9 cellular contexts compared by ENCODE assay signal in genomic region chr2:176177580-176178270, GRCh38. TPM values are rescaled to one million over a fixed set of nuclear protein-coding genes. Genes with fewer than 3 reads are reported as not detected.
DNase-seq lines count a peak whose midpoint lies in the region; ATAC-seq and TF ChIP-seq lines count a peak whose summit lies in the region.
"Had no signal": no experiment of that assay in that cellular context is flagged by ENCODE, and none has a peak within 500 bp of the region (broad histone marks: within the 10 kb centered on the region; RNA-seq: fewer than 3 reads in every experiment).

No MANE protein-coding gene starts in this region.

- 9 to 22% (median 15%) methylated on average over 38 to 43 of the region's 43 CpGs for WGBS in ovary, 3 donors

- peaks cover 4% of the 10 kb centered on the region for H3K36me3 Mint-ChIP-seq in T-helper 17 cell (ENCODE audit: low read depth)

- H2AFZ ChIP-seq in Karpas-422 (ENCODE audit: low read length): peak overlapping the region; percentile 72; the same call in 1 of the 2 replicates

- TF ChIP-seq POLR2A in ovary (IDR thresholded peaks at IDR 0.05) (no peak), GM18505 (IDR thresholded peaks at IDR 0.05; ENCODE audit: borderline replicate concordance, extremely low read depth, insufficient read depth, insufficient read length) (no peak)

- H3K9me3 ChIP-seq in Karpas-422 (ENCODE audit: low read length) (no peaks in the 10 kb centered on the region), ovary (no peaks in the 10 kb centered on the region), T-helper 17 cell (ENCODE audit: control insufficient read depth, low read length, poor library complexity, severe bottlenecking) (peaks cover 4% of the 10 kb centered on the region)

- H3K4me3 ChIP-seq in Karpas-422 (ENCODE audit: low read length) (peak overlapping the region; percentile 67), coronary artery (peak overlapping the region; percentile 57), ovary (peak overlapping the region; percentile 24)

- H3K9me2 ChIP-seq in Karpas-422 (replicated peaks; ENCODE audit: insufficient read depth, low read length): no peaks in the 10 kb centered on the region

- H3K9ac ChIP-seq in Karpas-422 (ENCODE audit: low read length): peak overlapping the region; percentile 75

- ATAC-seq in T-helper 17 cell: no peak
- no peak for ATAC-seq in HG02970 (IDR thresholded peaks at IDR 0.05; ENCODE audit: low FRiP score, unreplicated experiment)
- no peak for ATAC-seq in GM18505 (IDR thresholded peaks at IDR 0.05; ENCODE audit: unreplicated experiment)

- no peak overlapping the region for H3K4me3 Mint-ChIP-seq in T-helper 17 cell

- no peak overlapping the region for H3K27ac ChIP-seq in Karpas-422 (ENCODE audit: low read length)
- peak overlapping the region in 1 of 2 donors; percentile 48 for H3K27ac ChIP-seq in coronary artery
- H3K27ac ChIP-seq in ovary: peak overlapping the region in 1 of 2 donors; percentile 39

- intact Hi-C loops in ovary (cut with DNase I): no loop called here

- TF ChIP-seq CTCF in coronary artery (IDR thresholded peaks at IDR 0.05): no peak
- no peak for TF ChIP-seq CTCF in ovary (IDR thresholded peaks at IDR 0.05)

- H3K4me1 ChIP-seq in Karpas-422 (ENCODE audit: low read length) (peaks cover 45% of the 10 kb centered on the region), ovary (ENCODE audit: insufficient read depth) (peaks cover 3% of the 10 kb centered on the region)

- H3K4me2 ChIP-seq in Karpas-422 (ENCODE audit: low read depth, low read length, poor library complexity, severe bottlenecking): peak overlapping the region; percentile 62

- no peaks in the 10 kb centered on the region for H3K27me3 ChIP-seq in Karpas-422 (ENCODE audit: low read length)
- H3K27me3 ChIP-seq in ovary: no peaks in the 10 kb centered on the region

- peaks cover 88% of the 10 kb centered on the region for H3K27me3 Mint-ChIP-seq in T-helper 17 cell

- DNase-seq in DMS 273 treated with DMSO at 0.1 percent for 48 hours (lab: John Stamatoyannopoulos, UW) (peak; percentile 81), Karpas-422 (peak; percentile 74), coronary artery (ENCODE audit: low spot score) (no peak), ovary (peak in 2 of 5 donors; percentile 33 to 61), T-helper 17 cell (no peak), germinal center (ENCODE audit: low spot score) (no peak)
- DNase-seq: left cardiac atrium had no signal

- no peaks in the 10 kb centered on the region for H3K36me3 ChIP-seq in Karpas-422 (ENCODE audit: insufficient read depth, low read length)
- H3K36me3 ChIP-seq in ovary: no peaks in the 10 kb centered on the region

- peaks cover 3% of the 10 kb centered on the region for H3K4me1 Mint-ChIP-seq in T-helper 17 cell

- no peak for TF ChIP-seq EP300 in ovary (IDR thresholded peaks at IDR 0.05)

- H3K27ac Mint-ChIP-seq in T-helper 17 cell: no peak overlapping the region

- H4K20me1 ChIP-seq in Karpas-422 (ENCODE audit: insufficient read depth, low read depth, low read length): no peaks in the 10 kb centered on the region

- H3K79me2 ChIP-seq in Karpas-422 (ENCODE audit: low read length): no peaks in the 10 kb centered on the region

RNA-seq across cellular contexts. Expression of gene HOXD1, which starts 10.7 kb away (rescaled TPM):
- total RNA-seq in Karpas-422 (2014; rRNA removed; shearing (Covaris generic); ENCODE audit: low replicate concordance): not detected in 2 replicates
- total RNA-seq in ovary: 1 to 10 TPM in 1 of 7 donors, under 1 TPM in 6; 0.23 to 5.3 (median 0.52) TPM
- under 1 TPM; 0.58 to 0.76 TPM for polyA plus RNA-seq in ovary
- total RNA-seq in T-helper 17 cell: not detected

RNA-seq across cellular contexts. Expression of gene HOXD3, which starts 20.6 kb away (rescaled TPM):
- not detected in 2 replicates for total RNA-seq in Karpas-422 (2014; rRNA removed; shearing (Covaris generic); ENCODE audit: low replicate concordance)
- 10 to 100 TPM; 12.5 to 18.7 (median 16.5) TPM for total RNA-seq in ovary
- 10 to 100 TPM in 1 of 2 donors, 1 to 10 TPM in 1; 6.7 to 10.1 TPM for polyA plus RNA-seq in ovary
- not detected for total RNA-seq in T-helper 17 cell

RNA-seq across cellular contexts. Expression of gene HOXD4, which starts 26.4 kb away (rescaled TPM):
- total RNA-seq in Karpas-422 (2014; rRNA removed; shearing (Covaris generic); ENCODE audit: low replicate concordance): not detected in 2 replicates
- total RNA-seq in ovary (10 to 100 TPM in 6 of 7 donors, 1 to 10 TPM in 1; 6.2 to 16.5 (median 12.7) TPM), T-helper 17 cell (not detected)
- polyA plus RNA-seq in ovary: 10 to 100 TPM in 1 of 2 donors, 1 to 10 TPM in 1; 8.3 to 11.0 TPM

RNA-seq across cellular contexts. Expression of gene HOXD8, which starts 48.2 kb away (rescaled TPM):
- total RNA-seq in Karpas-422 (2014; rRNA removed; shearing (Covaris generic); ENCODE audit: low replicate concordance): not detected in 2 replicates
- total RNA-seq in ovary: 10 to 100 TPM; 29.2 to 46.8 (median 33.1) TPM
- 10 to 100 TPM; 36.9 to 50.6 TPM for polyA plus RNA-seq in ovary
- total RNA-seq in T-helper 17 cell: not detected

RNA-seq across cellular contexts. Expression of gene HOXD9, which starts 55.2 kb away (rescaled TPM):
- total RNA-seq in Karpas-422 (2014; rRNA removed; shearing (Covaris generic); ENCODE audit: low replicate concordance): not detected in 2 replicates
- 10 to 100 TPM in 6 of 7 donors, 1 to 10 TPM in 1; 9.7 to 20.6 (median 12.8) TPM for total RNA-seq in ovary
- polyA plus RNA-seq in ovary: 10 to 100 TPM; 11.7 to 13.0 TPM
- not detected for total RNA-seq in T-helper 17 cell

Comparison
In these comparisons a context has a peak if more than half of its experiments do, and no peak if none do; other contexts are left out.
1. DNase-seq: peak in DMS 273 treated with DMSO at 0.1 percent for 48 hours (single experiment) and Karpas-422 (single experiment); none in coronary artery (single experiment), T-helper 17 cell (0 of 3) and germinal center (single experiment).
2. RNA of gene HOXD3, which starts 20.6 kb away (total RNA-seq): 12.5 to 18.7 TPM in ovary; not detected in Karpas-422 and not detected in T-helper 17 cell; every median in the first group is over 10 times any median in the second.
3. Peak in every context shown above with its lines, with median percentiles within 50 percentile points of each other: H3K4me3 ChIP-seq.